16 cellular contexts compared by ENCODE assay signal in genomic region chr14:65566820-65567522, GRCh38.
DNase-seq lines count a peak whose midpoint lies in the region; ATAC-seq and TF ChIP-seq lines count a peak whose summit lies in the region.
"Had no signal": no experiment of that assay in that cellular context is flagged by ENCODE, and none has a peak within 500 bp of the region (broad histone marks: within the 10 kb centered on the region; RNA-seq: fewer than 3 reads in every experiment).

No MANE protein-coding gene starts in this region.

- H3K4me3 ChIP-seq in RWPE2 (ENCODE audit: severe bottlenecking) (no peak overlapping the region), choroid plexus epithelial cell (ENCODE audit: low read depth, low read length) (no peak overlapping the region), H7 (ENCODE audit: insufficient read depth, low read depth, low read length) (no peak overlapping the region)
- H3K4me3 ChIP-seq: uterus had no signal

- H3K36me3 Mint-ChIP-seq in activated T-cell treated with anti-CD3 and anti-CD28 coated beads, Interleukin-2, amount 50 U/mL, for 4 hours (ENCODE audit: insufficient read depth), result peaks cover 31% of the 10 kb centered on the region

- H3K4me1 ChIP-seq in RWPE2 (ENCODE audit: insufficient read depth, poor library complexity, severe bottlenecking), result peaks cover 22% of the 10 kb centered on the region
- H3K4me1 ChIP-seq: uterus had no signal

- no peaks in the 10 kb centered on the region for H3K9me3 ChIP-seq in RWPE2 (ENCODE audit: severe bottlenecking)
- H3K9me3 ChIP-seq: SK-N-SH, uterus had no signal

- TF ChIP-seq CTCF in RWPE2 (IDR thresholded peaks at IDR 0.05; ENCODE audit: poor library complexity, severe bottlenecking) (no peak), choroid plexus epithelial cell (conservative IDR thresholded peaks at IDR 0.05; ENCODE audit: low read depth, low read length) (no peak)

- H3K4me1 Mint-ChIP-seq in activated T-cell treated with anti-CD3 and anti-CD28 coated beads, Interleukin-2, amount 50 U/mL, for 4 hours (ENCODE audit: low read depth), result peaks cover 43% of the 10 kb centered on the region
- H3K4me1 Mint-ChIP-seq: nephron progenitor cell had no signal

- H3K9me3 Mint-ChIP-seq in activated T-cell treated with anti-CD3 and anti-CD28 coated beads, Interleukin-2, amount 50 U/mL, for 4 hours, result peaks cover 6% of the 10 kb centered on the region
- H3K9me3 Mint-ChIP-seq: nephron progenitor cell had no signal

- DNase-seq in activated T-cell treated with anti-CD3 and anti-CD28 coated beads, Interleukin-2, amount 50 U/mL, for 4 hours, result no peak
- no peak for DNase-seq in activated T-cell treated with anti-CD3 and anti-CD28 coated beads for 4 hours
- DNase-seq in RWPE2 (ENCODE audit: low spot score), result no peak
- DNase-seq in choroid plexus epithelial cell (ENCODE audit: low read depth), result peak; percentile 5
- no peak for DNase-seq in stimulated activated naive CD8-positive, alpha-beta T cell treated with anti-CD3 and anti-CD28 coated beads, Interleukin-15, Interleukin-2, amounts not matched to agents 100 U/mL and 50 U/mL, for 24 hours
- DNase-seq in stimulated activated naive CD4-positive, alpha-beta T cell treated with Interleukin-2 at 50 U/mL for 16 hours (lab: John Stamatoyannopoulos, UW), result no peak
- no peak for DNase-seq in H7
- DNase-seq in foreskin melanocyte, result no peak
- DNase-seq: GOT3, left ventricle myocardium superior, NCI-H1417, NCI-H446 treated with DMSO at 0.1 percent for 48 hours, nephron progenitor cell, SK-N-SH, uterus had no signal

- peak overlapping the region; percentile 11 for H3K27ac ChIP-seq in RWPE2 (ENCODE audit: poor library complexity, severe bottlenecking)
- H3K27ac ChIP-seq: uterus, VCaP had no signal

- no peaks in the 10 kb centered on the region for H3K27me3 ChIP-seq in RWPE2 (ENCODE audit: insufficient read depth, poor library complexity, severe bottlenecking)
- H3K27me3 ChIP-seq in H7 (ENCODE audit: control insufficient read depth, insufficient read depth, low read length), result no peaks in the 10 kb centered on the region
- H3K27me3 ChIP-seq: uterus had no signal

- ATAC-seq in activated T-cell treated with anti-CD3 and anti-CD28 coated beads, Interleukin-2, amount 50 U/mL, for 4 hours, result peak; percentile 79 to 94
- ATAC-seq in RWPE2 (ENCODE audit: low read depth), result peak; percentile 82
- ATAC-seq in stimulated activated naive CD8-positive, alpha-beta T cell treated with anti-CD3 and anti-CD28 coated beads, Interleukin-15, Interleukin-2, amounts not matched to agents 100 U/mL and 50 U/mL, for 24 hours, result peak; percentile 77

- no peaks in the 10 kb centered on the region for H3K27me3 Mint-ChIP-seq in activated T-cell treated with anti-CD3 and anti-CD28 coated beads, Interleukin-2, amount 50 U/mL, for 4 hours (ENCODE audit: low read depth)

- H3K36me3 ChIP-seq in RWPE2 (ENCODE audit: low read depth) (no peaks in the 10 kb centered on the region), H7 (replicated peaks; ENCODE audit: control insufficient read depth, insufficient read depth, low read length) (no peaks in the 10 kb centered on the region)
- H3K36me3 ChIP-seq: uterus had no signal

- H3K4me3 Mint-ChIP-seq in activated T-cell treated with anti-CD3 and anti-CD28 coated beads, Interleukin-2, amount 50 U/mL, for 4 hours, result peak overlapping the region; percentile 31
- H3K4me3 Mint-ChIP-seq: nephron progenitor cell had no signal
